Comparison of ENCODE assay signal across 8 cellular contexts in the genomic region with DNA sequence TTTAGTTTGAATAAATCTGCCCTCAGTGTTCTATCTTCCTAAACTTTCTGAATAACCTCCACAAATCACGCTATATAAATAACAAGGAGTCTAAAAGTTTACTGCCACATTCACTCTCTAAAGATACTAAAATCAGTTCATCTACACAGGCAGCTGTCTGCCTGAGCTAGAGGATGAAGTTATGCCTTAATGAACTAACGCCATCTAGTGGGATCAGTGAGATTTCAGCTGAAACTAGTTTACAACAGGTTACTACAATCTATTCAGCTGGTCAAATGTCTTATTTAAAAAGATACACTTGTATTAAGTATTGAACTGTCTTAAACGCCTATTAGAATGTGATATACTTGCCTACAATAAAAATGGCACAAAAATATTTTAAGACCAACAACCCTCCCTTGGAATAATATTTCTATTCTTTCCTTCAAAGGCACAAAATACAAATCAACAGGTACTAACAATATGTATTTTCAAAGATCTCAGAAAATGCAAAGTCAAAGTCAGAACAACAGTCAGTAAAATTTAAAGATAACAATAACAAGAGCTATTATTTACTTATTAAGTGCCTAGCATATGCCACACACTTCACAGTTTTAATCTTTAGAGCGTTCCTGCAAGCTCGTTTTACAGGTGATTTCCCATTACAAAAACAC.
DNase-seq lines count a peak whose midpoint lies in the region; ATAC-seq and TF ChIP-seq lines count a peak whose summit lies in the region.

No MANE protein-coding gene starts in this region.

- no peak overlapping the region for H3K27ac ChIP-seq in C4-2B

- ATAC-seq in GM21717 (IDR thresholded peaks at IDR 0.05; ENCODE audit: unreplicated experiment) (no peak), GM18909 (IDR thresholded peaks at IDR 0.05; ENCODE audit: poor library complexity, unreplicated experiment) (no peak)

- TF ChIP-seq CTCF in C4-2B (conservative IDR thresholded peaks at IDR 0.05) = peak; percentile 90
- TF ChIP-seq CTCF in GM13977 (IDR thresholded peaks at IDR 0.05; ENCODE audit: extremely low read depth, insufficient read depth, missing control alignments) = peak; percentile 73

- DNase-seq in GM13977 (ENCODE audit: low spot score) (peak; percentile 70), NCI-H1092 (lab: John Stamatoyannopoulos, UW) (peak; percentile 66), SK-MEL-5 (ENCODE audit: low read depth, low spot score) (peak; percentile 83), epidermal melanocyte (ENCODE audit: insufficient read length, low spot score) (peak; percentile 69), middle frontal gyrus (ENCODE audit: extremely low spot score, low spot score) (peak; percentile 55)

- in situ Hi-C loops in GM13977 (cut with MboI; ENCODE audit: low pct_unique_long_range_greater_than_20kb, low sequenced_read_pairs, unreplicated experiment) (no loop called here), SK-MEL-5 (cut with HindIII; ENCODE audit: low pct_unique_long_range_greater_than_20kb, low sequenced_read_pairs) (no loop called here)
